In genomic region chr6:5082487-5083306, GRCh38 we compare ENCODE assay signal across 1 cellular context.
TF ChIP-seq lines count a peak whose summit lies in the region.

No MANE protein-coding gene starts in this region.

TF ChIP-seq in HepG2, 621 proteins besides CTCF, POLR2A, EP300 and RAD21 (continued from another document and continues in another):
- TF ChIP-seq, protein P1, sequence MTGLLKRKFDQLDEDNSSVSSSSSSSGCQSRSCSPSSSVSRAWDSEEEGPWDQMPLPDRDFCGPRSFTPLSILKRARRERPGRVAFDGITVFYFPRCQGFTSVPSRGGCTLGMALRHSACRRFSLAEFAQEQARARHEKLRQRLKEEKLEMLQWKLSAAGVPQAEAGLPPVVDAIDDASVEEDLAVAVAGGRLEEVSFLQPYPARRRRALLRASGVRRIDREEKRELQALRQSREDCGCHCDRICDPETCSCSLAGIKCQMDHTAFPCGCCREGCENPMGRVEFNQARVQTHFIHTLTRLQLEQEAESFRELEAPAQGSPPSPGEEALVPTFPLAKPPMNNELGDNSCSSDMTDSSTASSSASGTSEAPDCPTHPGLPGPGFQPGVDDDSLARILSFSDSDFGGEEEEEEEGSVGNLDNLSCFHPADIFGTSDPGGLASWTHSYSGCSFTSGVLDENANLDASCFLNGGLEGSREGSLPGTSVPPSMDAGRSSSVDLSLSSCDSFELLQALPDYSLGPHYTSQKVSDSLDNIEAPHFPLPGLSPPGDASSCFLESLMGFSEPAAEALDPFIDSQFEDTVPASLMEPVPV (CRISPR knock-in tag; IDR thresholded peaks at IDR 0.05) = peak; percentile 67; the same call in 1 of the 2 replicates
- TF ChIP-seq JDP2 (CRISPR knock-in tag; IDR thresholded peaks at IDR 0.05; ENCODE audit: borderline replicate concordance) = no peak
- TF ChIP-seq TP53 (CRISPR knock-in tag; conservative IDR thresholded peaks at IDR 0.05) = no peak
- TF ChIP-seq GTF2F1 (IDR thresholded peaks at IDR 0.05; ENCODE audit: low read length) = no peak
- TF ChIP-seq CHD2 (IDR thresholded peaks at IDR 0.05; ENCODE audit: low read depth, low read length) = no peak
- peak; percentile 87; the same call in 1 of the 2 replicates for TF ChIP-seq SOX5 (CRISPR knock-in tag; IDR thresholded peaks at IDR 0.05; ENCODE audit: borderline replicate concordance)
- TF ChIP-seq TBP (CRISPR knock-in tag; IDR thresholded peaks at IDR 0.05) = no peak
- TF ChIP-seq, protein P2, sequence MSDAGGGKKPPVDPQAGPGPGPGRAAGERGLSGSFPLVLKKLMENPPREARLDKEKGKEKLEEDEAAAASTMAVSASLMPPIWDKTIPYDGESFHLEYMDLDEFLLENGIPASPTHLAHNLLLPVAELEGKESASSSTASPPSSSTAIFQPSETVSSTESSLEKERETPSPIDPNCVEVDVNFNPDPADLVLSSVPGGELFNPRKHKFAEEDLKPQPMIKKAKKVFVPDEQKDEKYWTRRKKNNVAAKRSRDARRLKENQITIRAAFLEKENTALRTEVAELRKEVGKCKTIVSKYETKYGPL (CRISPR knock-in tag; IDR thresholded peaks at IDR 0.05) = no peak
- TF ChIP-seq, protein P3, sequence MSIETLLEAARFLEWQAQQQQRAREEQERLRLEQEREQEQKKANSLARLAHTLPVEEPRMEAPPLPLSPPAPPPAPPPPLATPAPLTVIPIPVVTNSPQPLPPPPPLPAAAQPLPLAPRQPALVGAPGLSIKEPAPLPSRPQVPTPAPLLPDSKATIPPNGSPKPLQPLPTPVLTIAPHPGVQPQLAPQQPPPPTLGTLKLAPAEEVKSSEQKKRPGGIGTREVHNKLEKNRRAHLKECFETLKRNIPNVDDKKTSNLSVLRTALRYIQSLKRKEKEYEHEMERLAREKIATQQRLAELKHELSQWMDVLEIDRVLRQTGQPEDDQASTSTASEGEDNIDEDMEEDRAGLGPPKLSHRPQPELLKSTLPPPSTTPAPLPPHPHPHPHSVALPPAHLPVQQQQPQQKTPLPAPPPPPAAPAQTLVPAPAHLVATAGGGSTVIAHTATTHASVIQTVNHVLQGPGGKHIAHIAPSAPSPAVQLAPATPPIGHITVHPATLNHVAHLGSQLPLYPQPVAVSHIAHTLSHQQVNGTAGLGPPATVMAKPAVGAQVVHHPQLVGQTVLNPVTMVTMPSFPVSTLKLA (IDR thresholded peaks at IDR 0.05) = no peak
- TF ChIP-seq, protein P4, sequence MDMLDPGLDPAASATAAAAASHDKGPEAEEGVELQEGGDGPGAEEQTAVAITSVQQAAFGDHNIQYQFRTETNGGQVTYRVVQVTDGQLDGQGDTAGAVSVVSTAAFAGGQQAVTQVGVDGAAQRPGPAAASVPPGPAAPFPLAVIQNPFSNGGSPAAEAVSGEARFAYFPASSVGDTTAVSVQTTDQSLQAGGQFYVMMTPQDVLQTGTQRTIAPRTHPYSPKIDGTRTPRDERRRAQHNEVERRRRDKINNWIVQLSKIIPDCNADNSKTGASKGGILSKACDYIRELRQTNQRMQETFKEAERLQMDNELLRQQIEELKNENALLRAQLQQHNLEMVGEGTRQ (IDR thresholded peaks at IDR 0.05; ENCODE audit: low read depth, low read length) = no peak
- TF ChIP-seq, protein P4 (CRISPR knock-in tag; IDR thresholded peaks at IDR 0.05; ENCODE audit: borderline replicate concordance) = no peak
- no peak for TF ChIP-seq RORA (CRISPR knock-in tag; IDR thresholded peaks at IDR 0.05)
- no peak for TF ChIP-seq ZNF17 (CRISPR knock-in tag; IDR thresholded peaks at IDR 0.05)
- TF ChIP-seq MEIS2 (CRISPR knock-in tag; IDR thresholded peaks at IDR 0.05) = peak; percentile 77; the same call in 1 of the 2 replicates
- TF ChIP-seq ZNF335 (CRISPR knock-in tag; IDR thresholded peaks at IDR 0.05) = no peak
- TF ChIP-seq ZNF280D (CRISPR knock-in tag; IDR thresholded peaks at IDR 0.05) = peak; percentile 71; the same call in 1 of the 2 replicates
- TF ChIP-seq ZBTB37 (CRISPR knock-in tag; IDR thresholded peaks at IDR 0.05) = no peak
- TF ChIP-seq, protein P5, sequence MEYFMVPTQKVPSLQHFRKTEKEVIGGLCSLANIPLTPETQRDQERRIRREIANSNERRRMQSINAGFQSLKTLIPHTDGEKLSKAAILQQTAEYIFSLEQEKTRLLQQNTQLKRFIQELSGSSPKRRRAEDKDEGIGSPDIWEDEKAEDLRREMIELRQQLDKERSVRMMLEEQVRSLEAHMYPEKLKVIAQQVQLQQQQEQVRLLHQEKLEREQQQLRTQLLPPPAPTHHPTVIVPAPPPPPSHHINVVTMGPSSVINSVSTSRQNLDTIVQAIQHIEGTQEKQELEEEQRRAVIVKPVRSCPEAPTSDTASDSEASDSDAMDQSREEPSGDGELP (IDR thresholded peaks at IDR 0.05; ENCODE audit: borderline replicate concordance, low read depth) = no peak; the same call in 1 of the 2 replicates
- peak; percentile 34; the same call in 1 of the 2 replicates for TF ChIP-seq JUN (CRISPR knock-in tag; IDR thresholded peaks at IDR 0.05)
- no peak for TF ChIP-seq ZNF672 (CRISPR knock-in tag; IDR thresholded peaks at IDR 0.05)
- 0 out of 2 replicates have a peak, but pooled peaks have one; percentile 34 for TF ChIP-seq FOXC1 (CRISPR knock-in tag; IDR thresholded peaks at IDR 0.05; ENCODE audit: borderline replicate concordance)
- no peak for TF ChIP-seq GMEB2 (CRISPR knock-in tag; IDR thresholded peaks at IDR 0.05; ENCODE audit: low read depth)
- no peak for TF ChIP-seq ZNF383 (CRISPR knock-in tag; IDR thresholded peaks at IDR 0.05; ENCODE audit: borderline replicate concordance)
- TF ChIP-seq AGO1 (IDR thresholded peaks at IDR 0.05; ENCODE audit: low read depth, low read length, poor library complexity, severe bottlenecking) = no peak
- TF ChIP-seq ZGPAT (CRISPR knock-in tag; IDR thresholded peaks at IDR 0.05) = peak; percentile 21; the same call in 1 of the 2 replicates
- no peak for TF ChIP-seq ZNF552 (CRISPR knock-in tag; IDR thresholded peaks at IDR 0.05; ENCODE audit: borderline replicate concordance)
- no peak for TF ChIP-seq FOSL1 (CRISPR knock-in tag; IDR thresholded peaks at IDR 0.05; ENCODE audit: borderline replicate concordance)
- no peak for TF ChIP-seq HNRNPK (IDR thresholded peaks at IDR 0.05; ENCODE audit: low read depth, low read length, poor library complexity, severe bottlenecking)
- TF ChIP-seq RARA (CRISPR knock-in tag; IDR thresholded peaks at IDR 0.05) = peak; percentile 77
- TF ChIP-seq, protein P6, sequence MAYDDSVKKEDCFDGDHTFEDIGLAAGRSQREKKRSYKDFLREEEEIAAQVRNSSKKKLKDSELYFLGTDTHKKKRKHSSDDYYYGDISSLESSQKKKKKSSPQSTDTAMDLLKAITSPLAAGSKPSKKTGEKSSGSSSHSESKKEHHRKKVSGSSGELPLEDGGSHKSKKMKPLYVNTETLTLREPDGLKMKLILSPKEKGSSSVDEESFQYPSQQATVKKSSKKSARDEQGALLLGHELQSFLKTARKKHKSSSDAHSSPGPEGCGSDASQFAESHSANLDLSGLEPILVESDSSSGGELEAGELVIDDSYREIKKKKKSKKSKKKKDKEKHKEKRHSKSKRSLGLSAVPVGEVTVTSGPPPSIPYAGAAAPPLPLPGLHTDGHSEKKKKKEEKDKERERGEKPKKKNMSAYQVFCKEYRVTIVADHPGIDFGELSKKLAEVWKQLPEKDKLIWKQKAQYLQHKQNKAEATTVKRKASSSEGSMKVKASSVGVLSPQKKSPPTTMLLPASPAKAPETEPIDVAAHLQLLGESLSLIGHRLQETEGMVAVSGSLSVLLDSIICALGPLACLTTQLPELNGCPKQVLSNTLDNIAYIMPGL (CRISPR knock-in tag; IDR thresholded peaks at IDR 0.05; ENCODE audit: borderline replicate concordance in 1 of 2, low read depth in 1 of 2) = peak in 1 of 2 experiments; percentile 68; a peak in 3 of 4 replicates
- no peak for TF ChIP-seq ZC3H4 (CRISPR knock-in tag; IDR thresholded peaks at IDR 0.05; ENCODE audit: borderline replicate concordance)
- TF ChIP-seq ZBTB2 (CRISPR knock-in tag; IDR thresholded peaks at IDR 0.05; ENCODE audit: low read depth) = peak; percentile 46; the same call in 1 of the 2 replicates
- TF ChIP-seq ATF4 (CRISPR knock-in tag; IDR thresholded peaks at IDR 0.05) = no peak
